ENCODE assay signal across 9 cellular contexts in the genomic region with DNA sequence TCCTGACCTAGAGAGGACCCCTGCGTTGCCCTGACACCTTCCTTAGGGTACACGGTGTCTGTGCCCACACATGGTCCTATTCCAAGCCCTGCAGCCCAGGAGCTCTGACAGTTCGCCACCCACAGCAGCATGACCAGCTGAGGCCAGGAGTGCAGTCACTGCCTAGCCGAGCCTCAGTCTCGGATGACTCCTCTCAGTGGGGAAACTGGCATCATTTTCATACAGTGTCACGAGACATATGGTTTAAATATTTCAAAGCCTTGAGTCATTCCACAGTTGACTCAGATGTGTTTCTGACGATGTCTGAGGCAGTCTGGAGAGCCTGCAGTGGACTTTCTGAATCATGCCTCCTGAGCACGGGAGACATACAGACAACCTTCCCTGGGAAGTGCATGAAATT.
DNase-seq lines count a peak whose midpoint lies in the region; ATAC-seq and TF ChIP-seq lines count a peak whose summit lies in the region.
"Had no signal": no experiment of that assay in that cellular context is flagged by ENCODE, and none has a peak within 500 bp of the region (broad histone marks: within the 10 kb centered on the region; RNA-seq: fewer than 3 reads in every experiment).

No MANE protein-coding gene starts in this region.

- peaks cover 58% of the 10 kb centered on the region for H3K36me3 Mint-ChIP-seq in osteocyte (ENCODE audit: unreplicated experiment)
- H3K36me3 Mint-ChIP-seq: activated naive CD8-positive, alpha-beta T cell treated with anti-CD3 and anti-CD28 coated beads, Interleukin-2, amount 10 ng/mL, durations not matched to agents 7 days and 5 days had no signal

- H3K4me3 ChIP-seq in BJ (ENCODE audit: low read depth, low read length) = no peak overlapping the region
- no peak overlapping the region for H3K4me3 ChIP-seq in ascending aorta

- H3K36me3 ChIP-seq in BJ (ENCODE audit: control insufficient read depth, insufficient read depth, low read length) (peaks cover 14% of the 10 kb centered on the region), ascending aorta (peaks cover 63 to 81% of the 10 kb centered on the region in 2 donors)

- peak overlapping the region; percentile 97 for H3K27ac Mint-ChIP-seq in osteocyte (ENCODE audit: unreplicated experiment)
- H3K27ac Mint-ChIP-seq: activated naive CD8-positive, alpha-beta T cell treated with anti-CD3 and anti-CD28 coated beads, Interleukin-2, amount 10 ng/mL, durations not matched to agents 7 days and 5 days had no signal

- H3K9me3 ChIP-seq in ascending aorta = no peaks in the 10 kb centered on the region

- ATAC-seq in HG02981 (IDR thresholded peaks at IDR 0.05; ENCODE audit: unreplicated experiment) = peak; percentile 48
- no peak for ATAC-seq in GM19324 (IDR thresholded peaks at IDR 0.05; ENCODE audit: low FRiP score, unreplicated experiment)
- no peak for ATAC-seq in HG03196 (IDR thresholded peaks at IDR 0.05; ENCODE audit: unreplicated experiment)
- no peak for ATAC-seq in HG03095 (IDR thresholded peaks at IDR 0.05; ENCODE audit: unreplicated experiment)
- ATAC-seq in HG03039 (IDR thresholded peaks at IDR 0.05; ENCODE audit: unreplicated experiment) = no peak

- peak overlapping the region; percentile 75 to 76 for H3K27ac ChIP-seq in ascending aorta

- DNase-seq in BJ (ENCODE audit: low read depth) (peak; percentile 96), ascending aorta (ENCODE audit: low spot score in 2 of 2) (peak in 1 of 2 donors; percentile 87), osteocyte (ENCODE audit: extremely low spot score, unreplicated experiment) (peak; percentile 88)
- DNase-seq: activated naive CD8-positive, alpha-beta T cell treated with anti-CD3 and anti-CD28 coated beads, Interleukin-2, amount 10 ng/mL, durations not matched to agents 7 days and 5 days had no signal

- no peaks in the 10 kb centered on the region for H3K9me3 Mint-ChIP-seq in osteocyte (ENCODE audit: unreplicated experiment)
- H3K9me3 Mint-ChIP-seq: activated naive CD8-positive, alpha-beta T cell treated with anti-CD3 and anti-CD28 coated beads, Interleukin-2, amount 10 ng/mL, durations not matched to agents 7 days and 5 days had no signal

- TF ChIP-seq CTCF in BJ (IDR thresholded peaks at IDR 0.05; ENCODE audit: insufficient read depth, low read depth, low read length) (no peak), ascending aorta (IDR thresholded peaks at IDR 0.05) (no peak), osteocyte (IDR thresholded peaks at IDR 0.05) (no peak)

- intact Hi-C loops in ascending aorta (cut with DNase I) = no loop called here

- CTCF ChIA-PET in BJ (lab: Yijun Ruan, JAX) = interaction anchor here (0.7 to 1.0 kb wide), 3 partner anchors 21 to 674 kb away, joined by 3 to 5 read pairs (median 4); no protein-coding TSS in a partner anchor

- POLR2A ChIA-PET in BJ (lab: Charles Lee) = no interaction called here

- no peaks in the 10 kb centered on the region for H3K27me3 ChIP-seq in BJ (ENCODE audit: control insufficient read depth, insufficient read depth, low read length)
- H3K27me3 ChIP-seq in ascending aorta = no peaks in the 10 kb centered on the region

- no peaks in the 10 kb centered on the region for H3K27me3 Mint-ChIP-seq in osteocyte (ENCODE audit: unreplicated experiment)

- peaks cover 5 to 9% of the 10 kb centered on the region in 2 donors for H3K4me1 ChIP-seq in ascending aorta

- peak overlapping the region; percentile 24 for H3K4me3 Mint-ChIP-seq in osteocyte (ENCODE audit: unreplicated experiment)
- H3K4me3 Mint-ChIP-seq: activated naive CD8-positive, alpha-beta T cell treated with anti-CD3 and anti-CD28 coated beads, Interleukin-2, amount 10 ng/mL, durations not matched to agents 7 days and 5 days had no signal

- peaks cover 56% of the 10 kb centered on the region for H3K4me1 Mint-ChIP-seq in osteocyte (ENCODE audit: unreplicated experiment)
